In the genomic region with DNA sequence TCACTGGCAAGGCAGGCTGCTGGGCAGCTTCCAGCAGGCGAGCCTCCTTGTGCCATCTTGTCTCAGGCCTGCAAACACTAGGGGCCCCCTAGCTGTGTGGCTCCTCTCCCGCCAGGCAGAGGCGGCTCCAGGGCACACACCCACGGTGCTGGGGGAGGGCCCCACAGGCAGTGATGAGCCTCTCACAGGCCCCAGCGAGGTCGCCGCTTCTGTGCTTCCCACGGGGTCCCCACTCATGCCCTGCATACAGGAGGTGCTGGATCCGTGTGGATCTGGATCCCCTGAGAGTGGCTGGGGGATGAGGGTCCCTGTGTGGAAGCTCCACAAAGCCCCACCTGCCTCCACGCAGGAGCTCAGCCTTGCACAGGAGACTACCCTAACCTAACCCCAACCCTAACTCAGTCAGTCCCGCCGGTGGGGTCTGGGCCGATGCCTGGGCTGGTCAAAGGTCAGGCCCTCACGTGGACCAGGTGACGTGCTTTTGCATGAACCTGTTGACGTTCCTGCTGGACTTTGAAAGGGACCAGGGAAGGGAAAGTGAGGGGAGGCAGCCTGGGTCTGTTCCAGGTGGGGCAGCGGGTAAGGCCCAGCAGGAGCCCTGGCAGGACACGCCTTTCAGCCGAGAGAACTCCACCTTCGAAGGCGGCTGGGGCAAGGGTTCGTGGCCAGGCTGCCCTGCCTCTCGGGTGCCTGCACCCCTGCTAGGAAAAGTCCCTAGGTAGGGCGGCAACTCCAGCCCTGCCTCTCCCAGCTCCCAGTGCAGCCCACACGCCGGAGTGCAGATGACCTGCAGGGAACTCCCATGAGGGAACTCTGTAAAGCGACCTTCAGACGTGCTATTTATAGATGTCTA, we compare ENCODE assay signal across 1 cellular context.
TF ChIP-seq lines count a peak whose summit lies in the region.

No MANE protein-coding gene starts in this region.

TF ChIP-seq in HepG2, 621 proteins besides CTCF, POLR2A, EP300 and RAD21 (continued from another document and continues in another):
- TF ChIP-seq REPIN1 (CRISPR knock-in tag; IDR thresholded peaks at IDR 0.05; ENCODE audit: borderline replicate concordance, low read depth): peak; percentile 99
- TF ChIP-seq HDAC2 (CRISPR knock-in tag; IDR thresholded peaks at IDR 0.05): peak; percentile 93
- peak; percentile 87 for TF ChIP-seq CBX5 (CRISPR knock-in tag; IDR thresholded peaks at IDR 0.05; ENCODE audit: borderline replicate concordance)
- TF ChIP-seq ATF7 (IDR thresholded peaks at IDR 0.05): peak; percentile 68
- peak; percentile 96 for TF ChIP-seq ATF7 (CRISPR knock-in tag; IDR thresholded peaks at IDR 0.05)
- TF ChIP-seq NFATC3 (CRISPR knock-in tag; IDR thresholded peaks at IDR 0.05): no peak
- peak; percentile 74 for TF ChIP-seq BCL6 (CRISPR knock-in tag; IDR thresholded peaks at IDR 0.05)
- TF ChIP-seq POLR2G (IDR thresholded peaks at IDR 0.05; ENCODE audit: low read depth, low read length): peak; percentile 60; the same call in 1 of the 2 replicates
- TF ChIP-seq, protein P1, sequence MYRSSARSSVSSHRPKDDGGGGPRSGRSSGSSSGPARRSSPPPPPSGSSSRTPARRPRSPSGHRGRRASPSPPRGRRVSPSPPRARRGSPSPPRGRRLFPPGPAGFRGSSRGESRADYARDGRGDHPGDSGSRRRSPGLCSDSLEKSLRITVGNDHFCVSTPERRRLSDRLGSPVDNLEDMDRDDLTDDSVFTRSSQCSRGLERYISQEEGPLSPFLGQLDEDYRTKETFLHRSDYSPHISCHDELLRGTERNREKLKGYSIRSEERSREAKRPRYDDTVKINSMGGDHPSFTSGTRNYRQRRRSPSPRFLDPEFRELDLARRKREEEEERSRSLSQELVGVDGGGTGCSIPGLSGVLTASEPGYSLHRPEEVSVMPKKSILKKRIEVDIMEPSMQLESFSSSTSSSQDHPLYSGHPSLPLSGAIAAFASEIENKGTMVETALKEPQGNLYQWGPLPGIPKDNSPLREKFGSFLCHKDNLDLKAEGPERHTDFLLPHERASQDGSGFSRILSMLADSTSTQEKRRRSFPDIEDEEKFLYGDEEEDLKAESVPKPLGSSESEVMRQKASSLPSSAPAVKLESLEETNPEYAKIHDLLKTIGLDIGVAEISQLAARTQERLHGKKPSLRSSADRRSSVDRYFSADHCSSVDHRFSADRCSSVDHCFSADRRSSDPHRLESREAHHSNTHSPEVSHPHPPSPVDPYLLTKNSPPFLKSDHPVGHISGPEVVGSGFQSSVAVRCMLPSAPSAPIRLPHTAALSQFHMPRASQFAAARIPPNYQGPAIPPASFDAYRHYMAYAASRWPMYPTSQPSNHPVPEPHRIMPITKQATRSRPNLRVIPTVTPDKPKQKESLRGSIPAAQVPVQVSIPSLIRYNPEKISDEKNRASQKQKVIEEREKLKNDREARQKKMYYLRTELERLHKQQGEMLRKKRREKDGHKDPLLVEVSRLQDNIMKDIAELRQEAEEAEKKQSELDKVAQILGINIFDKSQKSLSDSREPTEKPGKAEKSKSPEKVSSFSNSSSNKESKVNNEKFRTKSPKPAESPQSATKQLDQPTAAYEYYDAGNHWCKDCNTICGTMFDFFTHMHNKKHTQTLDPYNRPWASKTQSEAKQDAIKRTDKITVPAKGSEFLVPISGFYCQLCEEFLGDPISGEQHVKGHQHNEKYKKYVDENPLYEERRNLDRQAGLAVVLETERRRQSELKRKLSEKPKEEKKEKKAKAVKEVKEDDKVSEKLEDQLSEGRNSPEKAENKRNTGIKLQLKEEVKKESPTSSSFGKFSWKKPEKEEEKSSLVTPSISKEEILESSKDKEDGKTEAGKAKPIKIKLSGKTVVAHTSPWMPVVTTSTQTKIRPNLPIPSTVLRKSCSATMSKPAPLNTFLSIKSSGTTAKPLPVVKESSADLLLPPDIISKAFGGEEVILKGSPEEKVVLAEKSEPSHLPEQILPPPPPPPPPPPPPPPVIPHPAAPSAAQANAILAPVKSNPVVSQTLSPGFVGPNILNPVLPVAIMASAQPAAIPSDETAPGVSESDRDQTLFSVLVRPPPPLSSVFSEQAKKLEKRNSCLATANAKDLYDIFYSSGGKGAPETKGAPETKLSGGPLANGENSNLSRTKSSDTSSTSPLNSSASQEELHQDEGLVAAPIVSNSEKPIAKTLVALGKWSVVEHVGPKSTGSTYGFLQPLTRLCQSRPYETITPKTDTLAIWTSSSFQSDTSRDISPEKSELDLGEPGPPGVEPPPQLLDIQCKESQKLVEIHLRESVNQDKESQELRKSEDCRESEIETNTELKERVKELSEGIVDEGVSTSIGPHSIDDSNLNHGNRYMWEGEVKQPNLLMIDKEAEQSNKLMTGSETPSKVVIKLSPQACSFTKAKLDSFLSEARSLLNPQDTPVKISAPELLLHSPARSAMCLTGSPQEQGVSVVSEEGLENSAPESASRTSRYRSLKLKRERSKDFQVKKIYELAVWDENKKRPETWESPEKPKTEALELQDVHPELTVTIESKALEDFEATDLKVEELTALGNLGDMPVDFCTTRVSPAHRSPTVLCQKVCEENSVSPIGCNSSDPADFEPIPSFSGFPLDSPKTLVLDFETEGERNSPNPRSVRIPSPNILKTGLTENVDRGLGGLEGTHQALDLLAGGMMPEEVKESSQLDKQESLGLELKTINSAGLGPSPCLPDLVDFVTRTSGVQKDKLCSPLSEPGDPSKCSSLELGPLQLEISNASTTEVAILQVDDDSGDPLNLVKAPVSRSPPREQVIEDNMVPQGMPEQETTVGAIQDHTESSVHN (CRISPR knock-in tag; IDR thresholded peaks at IDR 0.05): peak; percentile 25; the same call in 1 of the 2 replicates
- peak; percentile 30; the same call in 1 of the 2 replicates for TF ChIP-seq ONECUT2 (CRISPR knock-in tag; IDR thresholded peaks at IDR 0.05)
- peak; percentile 92 for TF ChIP-seq CREM (IDR thresholded peaks at IDR 0.05)
- no peak for TF ChIP-seq CREM (CRISPR knock-in tag; IDR thresholded peaks at IDR 0.05)
- TF ChIP-seq CBX2 (IDR thresholded peaks at IDR 0.05; ENCODE audit: low read depth, low read length): no peak
- no peak for TF ChIP-seq CBX2 (CRISPR knock-in tag; IDR thresholded peaks at IDR 0.05; ENCODE audit: low read depth)
- no peak for TF ChIP-seq ZNF484 (CRISPR knock-in tag; IDR thresholded peaks at IDR 0.05; ENCODE audit: borderline replicate concordance, low read depth)
- peak; percentile 87 for TF ChIP-seq ZNF331 (CRISPR knock-in tag; IDR thresholded peaks at IDR 0.05)
- TF ChIP-seq, protein P2, sequence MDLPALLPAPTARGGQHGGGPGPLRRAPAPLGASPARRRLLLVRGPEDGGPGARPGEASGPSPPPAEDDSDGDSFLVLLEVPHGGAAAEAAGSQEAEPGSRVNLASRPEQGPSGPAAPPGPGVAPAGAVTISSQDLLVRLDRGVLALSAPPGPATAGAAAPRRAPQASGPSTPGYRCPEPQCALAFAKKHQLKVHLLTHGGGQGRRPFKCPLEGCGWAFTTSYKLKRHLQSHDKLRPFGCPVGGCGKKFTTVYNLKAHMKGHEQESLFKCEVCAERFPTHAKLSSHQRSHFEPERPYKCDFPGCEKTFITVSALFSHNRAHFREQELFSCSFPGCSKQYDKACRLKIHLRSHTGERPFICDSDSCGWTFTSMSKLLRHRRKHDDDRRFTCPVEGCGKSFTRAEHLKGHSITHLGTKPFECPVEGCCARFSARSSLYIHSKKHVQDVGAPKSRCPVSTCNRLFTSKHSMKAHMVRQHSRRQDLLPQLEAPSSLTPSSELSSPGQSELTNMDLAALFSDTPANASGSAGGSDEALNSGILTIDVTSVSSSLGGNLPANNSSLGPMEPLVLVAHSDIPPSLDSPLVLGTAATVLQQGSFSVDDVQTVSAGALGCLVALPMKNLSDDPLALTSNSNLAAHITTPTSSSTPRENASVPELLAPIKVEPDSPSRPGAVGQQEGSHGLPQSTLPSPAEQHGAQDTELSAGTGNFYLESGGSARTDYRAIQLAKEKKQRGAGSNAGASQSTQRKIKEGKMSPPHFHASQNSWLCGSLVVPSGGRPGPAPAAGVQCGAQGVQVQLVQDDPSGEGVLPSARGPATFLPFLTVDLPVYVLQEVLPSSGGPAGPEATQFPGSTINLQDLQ (CRISPR knock-in tag; IDR thresholded peaks at IDR 0.05): no peak; the same call in 1 of the 2 replicates
- peak; percentile 89 for TF ChIP-seq ZNF232 (CRISPR knock-in tag; IDR thresholded peaks at IDR 0.05; ENCODE audit: borderline replicate concordance)
- TF ChIP-seq ZNF749 (CRISPR knock-in tag; IDR thresholded peaks at IDR 0.05; ENCODE audit: borderline replicate concordance): peak; percentile 95
- peak; percentile 86; the same call in 1 of the 2 replicates for TF ChIP-seq ZBTB20 (CRISPR knock-in tag; IDR thresholded peaks at IDR 0.05; ENCODE audit: borderline replicate concordance, low read depth)
- TF ChIP-seq ZNF709 (CRISPR knock-in tag; IDR thresholded peaks at IDR 0.05): peak; percentile 87; the same call in 1 of the 2 replicates
- TF ChIP-seq MED1 (CRISPR knock-in tag; IDR thresholded peaks at IDR 0.05): peak; percentile 98
- TF ChIP-seq, protein P3, sequence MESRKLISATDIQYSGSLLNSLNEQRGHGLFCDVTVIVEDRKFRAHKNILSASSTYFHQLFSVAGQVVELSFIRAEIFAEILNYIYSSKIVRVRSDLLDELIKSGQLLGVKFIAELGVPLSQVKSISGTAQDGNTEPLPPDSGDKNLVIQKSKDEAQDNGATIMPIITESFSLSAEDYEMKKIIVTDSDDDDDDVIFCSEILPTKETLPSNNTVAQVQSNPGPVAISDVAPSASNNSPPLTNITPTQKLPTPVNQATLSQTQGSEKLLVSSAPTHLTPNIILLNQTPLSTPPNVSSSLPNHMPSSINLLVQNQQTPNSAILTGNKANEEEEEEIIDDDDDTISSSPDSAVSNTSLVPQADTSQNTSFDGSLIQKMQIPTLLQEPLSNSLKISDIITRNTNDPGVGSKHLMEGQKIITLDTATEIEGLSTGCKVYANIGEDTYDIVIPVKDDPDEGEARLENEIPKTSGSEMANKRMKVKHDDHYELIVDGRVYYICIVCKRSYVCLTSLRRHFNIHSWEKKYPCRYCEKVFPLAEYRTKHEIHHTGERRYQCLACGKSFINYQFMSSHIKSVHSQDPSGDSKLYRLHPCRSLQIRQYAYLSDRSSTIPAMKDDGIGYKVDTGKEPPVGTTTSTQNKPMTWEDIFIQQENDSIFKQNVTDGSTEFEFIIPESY (CRISPR knock-in tag; IDR thresholded peaks at IDR 0.05): peak; percentile 95
- TF ChIP-seq ZNF724P (CRISPR knock-in tag; IDR thresholded peaks at IDR 0.05; ENCODE audit: borderline replicate concordance): peak; percentile 95
- TF ChIP-seq ZNF224 (CRISPR knock-in tag; IDR thresholded peaks at IDR 0.05): peak; percentile 97
- TF ChIP-seq, protein P4, sequence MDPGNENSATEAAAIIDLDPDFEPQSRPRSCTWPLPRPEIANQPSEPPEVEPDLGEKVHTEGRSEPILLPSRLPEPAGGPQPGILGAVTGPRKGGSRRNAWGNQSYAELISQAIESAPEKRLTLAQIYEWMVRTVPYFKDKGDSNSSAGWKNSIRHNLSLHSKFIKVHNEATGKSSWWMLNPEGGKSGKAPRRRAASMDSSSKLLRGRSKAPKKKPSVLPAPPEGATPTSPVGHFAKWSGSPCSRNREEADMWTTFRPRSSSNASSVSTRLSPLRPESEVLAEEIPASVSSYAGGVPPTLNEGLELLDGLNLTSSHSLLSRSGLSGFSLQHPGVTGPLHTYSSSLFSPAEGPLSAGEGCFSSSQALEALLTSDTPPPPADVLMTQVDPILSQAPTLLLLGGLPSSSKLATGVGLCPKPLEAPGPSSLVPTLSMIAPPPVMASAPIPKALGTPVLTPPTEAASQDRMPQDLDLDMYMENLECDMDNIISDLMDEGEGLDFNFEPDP (CRISPR knock-in tag; conservative IDR thresholded peaks at IDR 0.05): no peak
- 0 out of 2 replicates have a peak, but pooled peaks have one; percentile 22 for TF ChIP-seq SP140L (CRISPR knock-in tag; IDR thresholded peaks at IDR 0.05; ENCODE audit: borderline replicate concordance)
- TF ChIP-seq, protein P5, sequence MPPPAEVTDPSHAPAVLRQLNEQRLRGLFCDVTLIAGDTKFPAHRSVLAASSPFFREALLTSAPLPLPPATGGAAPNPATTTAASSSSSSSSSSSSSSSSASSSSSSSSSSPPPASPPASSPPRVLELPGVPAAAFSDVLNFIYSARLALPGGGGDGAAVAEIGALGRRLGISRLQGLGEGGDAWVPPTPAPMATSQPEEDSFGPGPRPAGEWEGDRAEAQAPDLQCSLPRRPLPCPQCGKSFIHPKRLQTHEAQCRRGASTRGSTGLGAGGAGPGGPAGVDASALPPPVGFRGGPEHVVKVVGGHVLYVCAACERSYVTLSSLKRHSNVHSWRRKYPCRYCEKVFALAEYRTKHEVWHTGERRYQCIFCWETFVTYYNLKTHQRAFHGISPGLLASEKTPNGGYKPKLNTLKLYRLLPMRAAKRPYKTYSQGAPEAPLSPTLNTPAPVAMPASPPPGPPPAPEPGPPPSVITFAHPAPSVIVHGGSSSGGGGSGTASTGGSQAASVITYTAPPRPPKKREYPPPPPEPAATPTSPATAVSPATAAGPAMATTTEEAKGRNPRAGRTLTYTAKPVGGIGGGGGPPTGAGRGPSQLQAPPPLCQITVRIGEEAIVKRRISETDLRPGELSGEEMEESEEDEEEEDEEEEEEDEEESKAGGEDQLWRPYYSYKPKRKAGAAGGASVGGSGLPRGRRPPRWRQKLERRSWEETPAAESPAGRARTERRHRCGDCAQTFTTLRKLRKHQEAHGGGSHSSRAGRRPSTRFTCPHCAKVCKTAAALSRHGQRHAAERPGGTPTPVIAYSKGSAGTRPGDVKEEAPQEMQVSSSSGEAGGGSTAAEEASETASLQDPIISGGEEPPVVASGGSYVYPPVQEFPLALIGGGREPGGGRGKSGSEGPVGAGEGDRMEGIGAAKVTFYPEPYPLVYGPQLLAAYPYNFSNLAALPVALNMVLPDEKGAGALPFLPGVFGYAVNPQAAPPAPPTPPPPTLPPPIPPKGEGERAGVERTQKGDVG (CRISPR knock-in tag; IDR thresholded peaks at IDR 0.05; ENCODE audit: borderline replicate concordance): peak; percentile 97
- TF ChIP-seq, protein P6, sequence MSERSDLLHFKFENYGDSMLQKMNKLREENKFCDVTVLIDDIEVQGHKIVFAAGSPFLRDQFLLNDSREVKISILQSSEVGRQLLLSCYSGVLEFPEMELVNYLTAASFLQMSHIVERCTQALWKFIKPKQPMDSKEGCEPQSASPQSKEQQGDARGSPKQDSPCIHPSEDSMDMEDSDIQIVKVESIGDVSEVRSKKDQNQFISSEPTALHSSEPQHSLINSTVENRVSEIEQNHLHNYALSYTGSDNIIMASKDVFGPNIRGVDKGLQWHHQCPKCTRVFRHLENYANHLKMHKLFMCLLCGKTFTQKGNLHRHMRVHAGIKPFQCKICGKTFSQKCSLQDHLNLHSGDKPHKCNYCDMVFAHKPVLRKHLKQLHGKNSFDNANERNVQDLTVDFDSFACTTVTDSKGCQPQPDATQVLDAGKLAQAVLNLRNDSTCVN (CRISPR knock-in tag; IDR thresholded peaks at IDR 0.05; ENCODE audit: borderline replicate concordance): 0 out of 2 replicates have a peak, but pooled peaks have one; percentile 39
- peak; percentile 54; the same call in 1 of the 2 replicates for TF ChIP-seq TAF1 (CRISPR knock-in tag; IDR thresholded peaks at IDR 0.05)
- no peak for TF ChIP-seq KLF9 (CRISPR knock-in tag; IDR thresholded peaks at IDR 0.05; ENCODE audit: low read depth)
- TF ChIP-seq, protein P7, sequence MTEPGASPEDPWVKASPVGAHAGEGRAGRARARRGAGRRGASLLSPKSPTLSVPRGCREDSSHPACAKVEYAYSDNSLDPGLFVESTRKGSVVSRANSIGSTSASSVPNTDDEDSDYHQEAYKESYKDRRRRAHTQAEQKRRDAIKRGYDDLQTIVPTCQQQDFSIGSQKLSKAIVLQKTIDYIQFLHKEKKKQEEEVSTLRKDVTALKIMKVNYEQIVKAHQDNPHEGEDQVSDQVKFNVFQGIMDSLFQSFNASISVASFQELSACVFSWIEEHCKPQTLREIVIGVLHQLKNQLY (CRISPR knock-in tag; IDR thresholded peaks at IDR 0.05): peak; percentile 97
